ENCODE assay signal across 26 cellular contexts in the genomic region with DNA sequence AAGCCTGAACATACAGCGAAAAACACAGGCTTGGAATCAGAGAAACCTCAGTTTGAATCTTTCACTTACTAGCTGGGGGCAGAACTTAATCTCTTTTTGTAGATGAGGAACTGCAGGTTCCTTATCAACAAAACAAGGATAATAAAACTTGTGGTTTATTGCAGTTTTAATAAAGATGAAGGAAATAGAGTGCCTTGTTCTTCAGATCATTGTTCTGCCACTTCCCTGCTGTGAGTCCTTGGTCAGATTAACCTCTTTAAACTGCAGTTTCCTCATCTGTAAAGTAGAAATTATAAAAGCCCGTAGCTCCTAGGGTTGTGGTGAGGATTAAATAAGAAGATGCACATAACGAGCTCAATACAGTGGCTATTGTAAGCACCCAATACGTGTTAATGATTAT. TPM values are rescaled to one million over a fixed set of nuclear protein-coding genes. Genes with fewer than 3 reads are reported as not detected.
DNase-seq lines count a peak whose midpoint lies in the region; ATAC-seq, FAIRE-seq and TF ChIP-seq lines count a peak whose summit lies in the region.
"Had no signal": no experiment of that assay in that cellular context is flagged by ENCODE, and none has a peak within 500 bp of the region (broad histone marks: within the 10 kb centered on the region; RNA-seq: fewer than 3 reads in every experiment).

No MANE protein-coding gene starts in this region.

- H2AFZ ChIP-seq in GM12878 (ENCODE audit: control insufficient read depth, low read depth, low read length) = no peak overlapping the region; the same call in 1 of the 2 replicates
- H2AFZ ChIP-seq: PC-9 had no signal

- no peaks in the 10 kb centered on the region for H3K79me2 ChIP-seq in GM12878 (ENCODE audit: control insufficient read depth, insufficient read depth, low read length)

- POLR2A ChIA-PET in GM12878 (lab: Charles Lee) = interaction anchor here (1.0 kb wide), 1 partner anchor 14 kb away, joined by 3 read pairs; no protein-coding TSS in a partner anchor

- H3K4me3 ChIP-seq in GM12878 = no peak overlapping the region
- H3K4me3 ChIP-seq: BLaER1 treated with 17β-estradiol and CSF1 and Interleukin-3, amounts not matched to agents 10 nM and 100 nM; PC-9 had no signal

- peaks cover 11% of the 10 kb centered on the region for H3K4me1 ChIP-seq in GM12878 (ENCODE audit: control insufficient read depth, insufficient read depth, low read length)

- H3K9me3 Mint-ChIP-seq in stimulated activated memory B cell treated with anti-CD40 and anti-IgM and Interleukin-4, amounts not matched to agents 10 μg/mL and 1 μg/mL and 100 μg/mL, for 72 hours = no peaks in the 10 kb centered on the region
- H3K9me3 Mint-ChIP-seq: effector memory CD8-positive, alpha-beta T cell; H9 had no signal

- H3K27ac Mint-ChIP-seq in stimulated activated memory B cell treated with anti-CD40 and anti-IgM and Interleukin-4, amounts not matched to agents 10 μg/mL and 1 μg/mL and 100 μg/mL, for 72 hours = no peak overlapping the region
- H3K27ac Mint-ChIP-seq: activated CD8-positive, alpha-beta T cell treated with anti-CD3 and anti-CD28 coated beads, Interleukin-2, amount 10 ng/mL, durations not matched to agents 7 days and 5 days; effector memory CD8-positive, alpha-beta T cell; T-helper 17 cell had no signal

- RAD21 ChIA-PET in GM12878 (lab: Charles Lee; ENCODE audit: unreplicated experiment) = interaction anchor here (0.8 to 1.0 kb wide), 3 partner anchors 9 to 81 kb away, joined by 3 read pairs; no protein-coding TSS in a partner anchor

- CTCF ChIA-PET in GM12878 (lab: Yijun Ruan, JAX) = interaction anchor here (1.0 kb wide), 1 partner anchor 9 kb away, joined by 4 read pairs; no protein-coding TSS in a partner anchor

- no peaks in the 10 kb centered on the region for H3K27me3 ChIP-seq in GM12878 (replicated peaks in 1 of 2; ENCODE audit: control insufficient read depth in 2 of 2, insufficient read depth in 2 of 2, low read length in 1 of 2)
- H3K27me3 ChIP-seq: BLaER1 treated with 17β-estradiol and CSF1 and Interleukin-3, amounts not matched to agents 10 nM and 100 nM had no signal

- in situ Hi-C loops in GM12878 (cut with MboI) = no loop called here

- H3K36me3 Mint-ChIP-seq in stimulated activated memory B cell treated with anti-CD40 and anti-IgM and Interleukin-4, amounts not matched to agents 10 μg/mL and 1 μg/mL and 100 μg/mL, for 72 hours = no peaks in the 10 kb centered on the region

- intact Hi-C loops in GM12878 (cut with micrococcal nuclease; ENCODE audit: unreplicated experiment) = loop anchor here (2.0 kb wide), 1 partner anchor 58 kb away; a partner anchor contains a TSS

- SMC1A ChIA-PET in GM12878 (lab: Charles Lee; ENCODE audit: uncharacterized antibody, unreplicated experiment) = interaction anchor here (1.2 to 2.3 kb wide), 5 partner anchors 15 to 178 kb away, joined by 3 to 8 read pairs (median 4); no protein-coding TSS in a partner anchor

- no TSS peak for BruUV-seq in GM12878 (replicated peaks; lab: Mats Ljungman, UMichigan)

- TF ChIP-seq RAD21 in GM12878 (IDR thresholded peaks at IDR 0.05; ENCODE audit: insufficient read depth, low read depth, low read length) = no peak

- TF ChIP-seq EP300 in GM12878 (IDR thresholded peaks at IDR 0.05; ENCODE audit: borderline replicate concordance in 1 of 2, control insufficient read depth in 1 of 2, low read depth in 2 of 2, low read length in 2 of 2) = no peak

- H3K36me3 ChIP-seq in GM12878 (ENCODE audit: control insufficient read depth in 2 of 2, insufficient read depth in 2 of 2, low read length in 1 of 2) = no peaks in the 10 kb centered on the region
- H3K36me3 ChIP-seq: BLaER1 treated with 17β-estradiol and CSF1 and Interleukin-3, amounts not matched to agents 10 nM and 100 nM had no signal

- no peaks in the 10 kb centered on the region for H3K9me3 ChIP-seq in GM12878 (replicated peaks; ENCODE audit: control insufficient read depth, insufficient read depth, low read length)
- H3K9me3 ChIP-seq: BLaER1 treated with 17β-estradiol and CSF1 and Interleukin-3, amounts not matched to agents 10 nM and 100 nM had no signal

- DNase-seq in LoVo (ENCODE audit: low spot score) (peak; percentile 20), GM12878 (ENCODE audit: low read depth, low spot score) (no peak), GM10266 (ENCODE audit: extremely low spot score) (no peak), mucosa of gallbladder (ENCODE audit: low spot score) (no peak)
- DNase-seq: activated CD8-positive, alpha-beta T cell treated with anti-CD3 and anti-CD28 coated beads, Interleukin-2, amount 10 ng/mL, durations not matched to agents 7 days and 5 days; activated gamma-delta T cell treated with Interleukin-2 at 50 U/mL for 16 hours; cortex of kidney; DMS79; effector memory CD8-positive, alpha-beta T cell; H9; hypothalamus; NCI-H1105 treated with DMSO at 0.1 percent for 48 hours; NCI-H187 treated with DMSO at 0.1 percent for 48 hours; NCI-H2171; NCI-H510A treated with DMSO at 0.1 percent for 48 hours; PC-9; stimulated activated naive CD8-positive, alpha-beta T cell treated with anti-CD3 and anti-CD28 coated beads, Interleukin-15, Interleukin-2, amounts not matched to agents 100 U/mL and 50 U/mL, for 24 hours; T-helper 17 cell had no signal

- TF ChIP-seq CTCF in GM12878 (IDR thresholded peaks at IDR 0.05 in 2 of 3, conservative IDR thresholded peaks at IDR 0.05 in 1 of 3; ENCODE audit: control insufficient read depth in 2 of 3, extremely low read depth in 1 of 3, insufficient read depth in 1 of 3, low read depth in 3 of 3, low read length in 3 of 3) (no peak), GM10266 (IDR thresholded peaks at IDR 0.05; ENCODE audit: control insufficient read depth, insufficient read depth, low read depth, missing control alignments) (no peak)

- no peak overlapping the region for H3K27ac ChIP-seq in GM12878 (ENCODE audit: control insufficient read depth, insufficient read depth)
- H3K27ac ChIP-seq: BLaER1 treated with 17β-estradiol and CSF1 and Interleukin-3, amounts not matched to agents 10 nM and 100 nM; PC-9 had no signal

- H4K20me1 ChIP-seq in GM12878 (ENCODE audit: control insufficient read depth, insufficient read depth) = no peaks in the 10 kb centered on the region
- H4K20me1 ChIP-seq: BLaER1 treated with 17β-estradiol and CSF1 and Interleukin-3, amounts not matched to agents 10 nM and 100 nM had no signal

- peaks cover 27% of the 10 kb centered on the region for H3K4me1 Mint-ChIP-seq in stimulated activated memory B cell treated with anti-CD40 and anti-IgM and Interleukin-4, amounts not matched to agents 10 μg/mL and 1 μg/mL and 100 μg/mL, for 72 hours
- H3K4me1 Mint-ChIP-seq: T-helper 17 cell had no signal

- H3K4me2 ChIP-seq in GM12878 (ENCODE audit: control insufficient read depth, insufficient read depth) = no peak overlapping the region
- H3K4me2 ChIP-seq: PC-9 had no signal

- WGBS in GM12878 (ENCODE audit: insufficient coverage, insufficient replicate concordance, low lambda C conversion rate, missing lambda C conversion rate) = 24% methylated on average over 4 of the region's 4 CpGs

- TF ChIP-seq POLR2A in GM12878 (IDR thresholded peaks at IDR 0.05; ENCODE audit: low read depth, low read length) = no peak

- ATAC-seq in GM18520 (IDR thresholded peaks at IDR 0.05; ENCODE audit: unreplicated experiment) (peak; percentile 2), GM19025 (IDR thresholded peaks at IDR 0.05; ENCODE audit: low read depth, unreplicated experiment) (peak; percentile 5), GM12878 (peak; percentile 7), GM18868 (IDR thresholded peaks at IDR 0.05; ENCODE audit: unreplicated experiment) (no peak)
- ATAC-seq in stimulated activated memory B cell treated with anti-CD40 and anti-IgM and Interleukin-4, amounts not matched to agents 10 μg/mL and 1 μg/mL and 100 μg/mL, for 72 hours = no peak
- ATAC-seq: activated CD8-positive, alpha-beta T cell treated with anti-CD3 and anti-CD28 coated beads, Interleukin-2, amount 10 ng/mL, durations not matched to agents 7 days and 5 days; effector memory CD8-positive, alpha-beta T cell; SK-N-SH treated with all-trans-retinoic acid at 6 μM for 48 hours; T-helper 17 cell had no signal

- H3K9ac ChIP-seq in GM12878 (ENCODE audit: control insufficient read depth, insufficient read depth, low read length) = no peak overlapping the region
- H3K9ac ChIP-seq: BLaER1 treated with 17β-estradiol and CSF1 and Interleukin-3, amounts not matched to agents 10 nM and 100 nM had no signal

- H3K27me3 Mint-ChIP-seq in stimulated activated memory B cell treated with anti-CD40 and anti-IgM and Interleukin-4, amounts not matched to agents 10 μg/mL and 1 μg/mL and 100 μg/mL, for 72 hours = no peaks in the 10 kb centered on the region

- FAIRE-seq in GM12878 (lab: Jason Lieb, UNC) = no peak
- FAIRE-seq: G401.6, HTR-8/SVneo had no signal

- H3K4me3 Mint-ChIP-seq in stimulated activated memory B cell treated with anti-CD40 and anti-IgM and Interleukin-4, amounts not matched to agents 10 μg/mL and 1 μg/mL and 100 μg/mL, for 72 hours = no peak overlapping the region
- H3K4me3 Mint-ChIP-seq: activated CD8-positive, alpha-beta T cell treated with anti-CD3 and anti-CD28 coated beads, Interleukin-2, amount 10 ng/mL, durations not matched to agents 7 days and 5 days; effector memory CD8-positive, alpha-beta T cell; H9; T-helper 17 cell had no signal

TF ChIP-seq in GM12878, 131 proteins besides CTCF, POLR2A, EP300 and RAD21 (continues in another document):
- TF ChIP-seq NBN (IDR thresholded peaks at IDR 0.05) (no peak), RELA (IDR thresholded peaks at IDR 0.05; ENCODE audit: borderline replicate concordance, partially characterized antibody) (no peak), PML (IDR thresholded peaks at IDR 0.05; ENCODE audit: low read length) (no peak)

RNA-seq across cellular contexts. Expression of a gene that starts 57.4 kb away (rescaled TPM):
- total RNA-seq in GM12878 (2013; cell fraction: nucleolus; rRNA removed) = 26.1 and 26.4 TPM in 2 replicates
- 9.8 and 11.6 TPM in 2 replicates for total RNA-seq in GM12878 (2014; rRNA removed)
- 8.2 and 8.5 TPM in 2 replicates for total RNA-seq in GM12878 (2014; rRNA removed; fragmentation: Illumina TruSeq; extraction: Trizol)
- 10.3 and 10.9 TPM in 2 replicates for total RNA-seq in GM12878 (2021)
- 6.6 TPM for polyA plus RNA-seq in GM12878 (2011; ENCODE audit: low read depth)
- 15.6 and 20.1 TPM in 2 replicates for polyA plus RNA-seq in GM12878 (2011; rRNA removed)
- polyA plus RNA-seq in GM12878 (2011; cell fraction: cytosol; rRNA removed) = 4.9 and 7.5 TPM in 2 replicates
- 4.7 and 5.6 TPM in 2 replicates for polyA plus RNA-seq in GM12878 (2011; cell fraction: nucleus; rRNA removed)
- polyA plus RNA-seq in GM12878 (2012) = 10.1 and 11.3 TPM in 2 replicates
- 8.9 and 10.7 TPM in 2 replicates for polyA plus RNA-seq in GM12878 (2014; fragmentation: Illumina TruSeq; extraction: Trizol)
- 1 to 10 TPM; 1.9 to 7.1 TPM for polyA plus RNA-seq in GM12878 (2014; fragmentation: Nextera tagmentation; extraction: Ambion mirVana)
- polyA plus RNA-seq in GM12878 (2014; rRNA removed) = 4.7 and 5.7 TPM in 2 replicates
- 1 to 10 TPM; 7.2 to 7.4 TPM for polyA plus RNA-seq in GM12878 (2016; fragmentation: Nextera tagmentation; extraction: Ambion mirVana)
- polyA minus RNA-seq in GM12878 (2011; rRNA and poly(A)+ RNA removed) = 17.5 and 24.4 TPM in 2 replicates
- polyA minus RNA-seq in GM12878 (2011; cell fraction: cytosol; rRNA and poly(A)+ RNA removed) = 7.6 and 7.9 TPM in 2 replicates
- 10.2 and 11.9 TPM in 2 replicates for polyA minus RNA-seq in GM12878 (2011; cell fraction: nucleus; rRNA and poly(A)+ RNA removed)
- total RNA-seq in mucosa of gallbladder = 24.6 TPM

Comparison
In these comparisons a context has a peak if more than half of its experiments do, and no peak if none do; other contexts are left out.
1. ATAC-seq: peak in GM18520 (single experiment), GM19025 (single experiment) and GM12878 (single experiment); none in GM18868 (single experiment) and stimulated activated memory B cell treated with anti-CD40 and anti-IgM and Interleukin-4, amounts not matched to agents 10 μg/mL and 1 μg/mL and 100 μg/mL, for 72 hours (single experiment).